In genomic region chr1:104073463-104073902, GRCh38 we compare ENCODE assay signal across 21 cellular contexts.
DNase-seq lines count a peak whose midpoint lies in the region; ATAC-seq, FAIRE-seq and TF ChIP-seq lines count a peak whose summit lies in the region.
"Had no signal": no experiment of that assay in that cellular context is flagged by ENCODE, and none has a peak within 500 bp of the region (broad histone marks: within the 10 kb centered on the region; RNA-seq: fewer than 3 reads in every experiment).

No MANE protein-coding gene starts in this region.

- in situ Hi-C loops in GM12878 (cut with MboI) = no loop called here

- H3K27ac ChIP-seq in GM12878 (ENCODE audit: control insufficient read depth, insufficient read depth) (no peak overlapping the region), prostate gland (no peak overlapping the region)
- H3K27ac ChIP-seq: 22Rv1, C4-2B had no signal

- DNase-seq in DMS53 (lab: John Stamatoyannopoulos, UW) (peak; percentile 54), DMS53 treated with DMSO at 0.1 percent for 48 hours (lab: John Stamatoyannopoulos, UW; ENCODE audit: unreplicated experiment) (no peak), Daoy (ENCODE audit: low read depth) (peak; percentile 27), GM12878 (ENCODE audit: low read depth, low spot score) (no peak), posterior vena cava (ENCODE audit: low spot score) (peak; percentile 73), prostate gland (ENCODE audit: low spot score) (no peak)
- no peak for DNase-seq in stimulated activated naive B cell treated with anti-CD40 and anti-IgM and Interleukin-4, amounts not matched to agents 10 μg/mL and 1 μg/mL and 100 μg/mL, for 72 hours
- DNase-seq: AML-193, DND-41, KBM-7, MV-4-11, NCI-H1417 treated with DMSO at 0.1 percent for 48 hours, NCI-H2081, NCI-H2171 treated with DMSO at 0.1 percent for 48 hours, SK-N-SH had no signal

- H3K9me3 Mint-ChIP-seq in activated T-helper 17 cell treated with anti-CD3 and anti-CD28 coated beads, Interleukin-2, amount 50 U/mL, for 72 hours = peaks cover 9% of the 10 kb centered on the region
- peaks cover 5 to 6% of the 10 kb centered on the region in 2 donors for H3K9me3 Mint-ChIP-seq in stimulated activated naive B cell treated with anti-CD40 and anti-IgM and Interleukin-4, amounts not matched to agents 10 μg/mL and 1 μg/mL and 100 μg/mL, for 72 hours

- RAD21 ChIA-PET in GM12878 (lab: Charles Lee; ENCODE audit: unreplicated experiment) = interaction anchor here (1.2 kb wide), 1 partner anchor 16 kb away, joined by 3 read pairs; no protein-coding TSS in a partner anchor

- no peak overlapping the region for H3K9ac ChIP-seq in GM12878 (ENCODE audit: control insufficient read depth, insufficient read depth, low read length)
- H3K9ac ChIP-seq: SK-N-SH had no signal

- CTCF ChIA-PET in GM12878 (lab: Yijun Ruan, JAX) = no interaction called here

- H3K36me3 ChIP-seq in GM12878 (ENCODE audit: control insufficient read depth in 2 of 2, insufficient read depth in 2 of 2, low read length in 1 of 2) = no peaks in the 10 kb centered on the region
- H3K36me3 ChIP-seq in prostate gland = no peaks in the 10 kb centered on the region

- peak; percentile 74 for ATAC-seq in GM12878
- ATAC-seq in activated T-helper 17 cell treated with anti-CD3 and anti-CD28 coated beads, Interleukin-2, amount 50 U/mL, for 72 hours (replicated peaks) = no peak
- no peak for ATAC-seq in stimulated activated naive B cell treated with anti-CD40 and anti-IgM and Interleukin-4, amounts not matched to agents 10 μg/mL and 1 μg/mL and 100 μg/mL, for 72 hours (replicated peaks)
- ATAC-seq: Right ventricle myocardium inferior had no signal

- no peaks in the 10 kb centered on the region for H3K36me3 Mint-ChIP-seq in activated T-helper 17 cell treated with anti-CD3 and anti-CD28 coated beads, Interleukin-2, amount 50 U/mL, for 72 hours (ENCODE audit: low read depth)
- no peaks in the 10 kb centered on the region for H3K36me3 Mint-ChIP-seq in stimulated activated naive B cell treated with anti-CD40 and anti-IgM and Interleukin-4, amounts not matched to agents 10 μg/mL and 1 μg/mL and 100 μg/mL, for 72 hours

- no peak overlapping the region for H3K27ac Mint-ChIP-seq in activated T-helper 17 cell treated with anti-CD3 and anti-CD28 coated beads, Interleukin-2, amount 50 U/mL, for 72 hours
- no peak overlapping the region for H3K27ac Mint-ChIP-seq in stimulated activated naive B cell treated with anti-CD40 and anti-IgM and Interleukin-4, amounts not matched to agents 10 μg/mL and 1 μg/mL and 100 μg/mL, for 72 hours

- H3K4me2 ChIP-seq in GM12878 (ENCODE audit: control insufficient read depth, insufficient read depth) = no peak overlapping the region
- H3K4me2 ChIP-seq: SK-N-SH had no signal

- no peaks in the 10 kb centered on the region for H4K20me1 ChIP-seq in GM12878 (ENCODE audit: control insufficient read depth, insufficient read depth)

- H3K27me3 ChIP-seq in GM12878 (replicated peaks in 1 of 2; ENCODE audit: control insufficient read depth in 2 of 2, insufficient read depth in 2 of 2, low read length in 1 of 2) = no peaks in the 10 kb centered on the region
- H3K27me3 ChIP-seq in prostate gland (replicated peaks; ENCODE audit: insufficient read depth) = no peaks in the 10 kb centered on the region

- no peak overlapping the region for H3K4me3 Mint-ChIP-seq in activated T-helper 17 cell treated with anti-CD3 and anti-CD28 coated beads, Interleukin-2, amount 50 U/mL, for 72 hours
- H3K4me3 Mint-ChIP-seq in stimulated activated naive B cell treated with anti-CD40 and anti-IgM and Interleukin-4, amounts not matched to agents 10 μg/mL and 1 μg/mL and 100 μg/mL, for 72 hours = no peak overlapping the region

- H3K79me2 ChIP-seq in GM12878 (ENCODE audit: control insufficient read depth, insufficient read depth, low read length) = no peaks in the 10 kb centered on the region

- SMC1A ChIA-PET in GM12878 (lab: Charles Lee; ENCODE audit: uncharacterized antibody, unreplicated experiment) = interaction anchor here (1.8 kb wide), 1 partner anchor 16 kb away, joined by 4 read pairs; no protein-coding TSS in a partner anchor

- no peak for TF ChIP-seq EP300 in GM12878 (IDR thresholded peaks at IDR 0.05; ENCODE audit: borderline replicate concordance in 1 of 2, control insufficient read depth in 1 of 2, low read depth in 2 of 2, low read length in 2 of 2)

- TF ChIP-seq CTCF in GM12878 (IDR thresholded peaks at IDR 0.05 in 2 of 3, conservative IDR thresholded peaks at IDR 0.05 in 1 of 3; ENCODE audit: control insufficient read depth in 2 of 3, extremely low read depth in 1 of 3, insufficient read depth in 1 of 3, low read depth in 3 of 3, low read length in 3 of 3) (no peak), prostate gland (IDR thresholded peaks at IDR 0.05) (no peak)

- no peak for TF ChIP-seq POLR2A in GM12878 (IDR thresholded peaks at IDR 0.05; ENCODE audit: low read depth, low read length)
- no peak for TF ChIP-seq POLR2A in prostate gland (IDR thresholded peaks at IDR 0.05)

- no peak for FAIRE-seq in GM12878 (lab: Jason Lieb, UNC)
- FAIRE-seq: G401.6, RCC 7860 had no signal

- H3K4me3 ChIP-seq in GM12878 (no peak overlapping the region), prostate gland (no peak overlapping the region)

- no peak overlapping the region for H2AFZ ChIP-seq in GM12878 (ENCODE audit: control insufficient read depth, low read depth, low read length)

- H3K9me3 ChIP-seq in GM12878 (replicated peaks; ENCODE audit: control insufficient read depth, insufficient read depth, low read length) = no peaks in the 10 kb centered on the region
- H3K9me3 ChIP-seq in prostate gland = no peaks in the 10 kb centered on the region
- H3K9me3 ChIP-seq: SK-N-SH had no signal

- H3K27me3 Mint-ChIP-seq in activated T-helper 17 cell treated with anti-CD3 and anti-CD28 coated beads, Interleukin-2, amount 50 U/mL, for 72 hours = no peaks in the 10 kb centered on the region
- H3K27me3 Mint-ChIP-seq in stimulated activated naive B cell treated with anti-CD40 and anti-IgM and Interleukin-4, amounts not matched to agents 10 μg/mL and 1 μg/mL and 100 μg/mL, for 72 hours = no peaks in the 10 kb centered on the region

- BruUV-seq in GM12878 (replicated peaks; lab: Mats Ljungman, UMichigan) = no TSS peak

- no peak for TF ChIP-seq RAD21 in GM12878 (IDR thresholded peaks at IDR 0.05; ENCODE audit: insufficient read depth, low read depth, low read length)

- POLR2A ChIA-PET in GM12878 (lab: Charles Lee) = no interaction called here

- no peaks in the 10 kb centered on the region for H3K4me1 Mint-ChIP-seq in activated T-helper 17 cell treated with anti-CD3 and anti-CD28 coated beads, Interleukin-2, amount 50 U/mL, for 72 hours
- H3K4me1 Mint-ChIP-seq in stimulated activated naive B cell treated with anti-CD40 and anti-IgM and Interleukin-4, amounts not matched to agents 10 μg/mL and 1 μg/mL and 100 μg/mL, for 72 hours = no peaks in the 10 kb centered on the region

- WGBS in GM12878 (ENCODE audit: insufficient coverage, insufficient replicate concordance, low lambda C conversion rate, missing lambda C conversion rate) = 75% methylated on average over 19 of the region's 19 CpGs
- 95% methylated on average over 19 of the region's 19 CpGs for WGBS in prostate gland

- no peaks in the 10 kb centered on the region for H3K4me1 ChIP-seq in GM12878 (ENCODE audit: control insufficient read depth, insufficient read depth, low read length)
- no peaks in the 10 kb centered on the region for H3K4me1 ChIP-seq in prostate gland (replicated peaks)

- intact Hi-C loops in GM12878 (cut with micrococcal nuclease; ENCODE audit: unreplicated experiment) (no loop called here), posterior vena cava (cut with DNase I) (no loop called here), prostate gland (cut with DNase I) (no loop called here)

TF ChIP-seq in GM12878, 131 proteins besides CTCF, POLR2A, EP300 and RAD21 (continues in another document):
- TF ChIP-seq POU2F2 (IDR thresholded peaks at IDR 0.05; ENCODE audit: borderline replicate concordance, low read depth, low read length) (no peak), IRF4 (IDR thresholded peaks at IDR 0.05; ENCODE audit: low read depth, low read length) (no peak), SUPT20H (IDR thresholded peaks at IDR 0.05; ENCODE audit: borderline replicate concordance, control insufficient read depth, low read depth, low read length) (no peak), ZNF622 (IDR thresholded peaks at IDR 0.05) (no peak), CEBPZ (IDR thresholded peaks at IDR 0.05; ENCODE audit: low read depth, low read length) (no peak), ZNF217 (IDR thresholded peaks at IDR 0.05) (no peak), CBFB (IDR thresholded peaks at IDR 0.05; ENCODE audit: low read depth) (no peak)

Comparison
In these comparisons a context has a peak if more than half of its experiments do, and no peak if none do; other contexts are left out.
1. DNase-seq: peak in DMS53 (single experiment), Daoy (single experiment) and posterior vena cava (single experiment); none in DMS53 treated with DMSO at 0.1 percent for 48 hours (single experiment), GM12878 (single experiment), prostate gland (single experiment) and stimulated activated naive B cell treated with anti-CD40 and anti-IgM and Interleukin-4, amounts not matched to agents 10 μg/mL and 1 μg/mL and 100 μg/mL, for 72 hours (single experiment).